12 cellular contexts compared by ENCODE assay signal in the genomic region with DNA sequence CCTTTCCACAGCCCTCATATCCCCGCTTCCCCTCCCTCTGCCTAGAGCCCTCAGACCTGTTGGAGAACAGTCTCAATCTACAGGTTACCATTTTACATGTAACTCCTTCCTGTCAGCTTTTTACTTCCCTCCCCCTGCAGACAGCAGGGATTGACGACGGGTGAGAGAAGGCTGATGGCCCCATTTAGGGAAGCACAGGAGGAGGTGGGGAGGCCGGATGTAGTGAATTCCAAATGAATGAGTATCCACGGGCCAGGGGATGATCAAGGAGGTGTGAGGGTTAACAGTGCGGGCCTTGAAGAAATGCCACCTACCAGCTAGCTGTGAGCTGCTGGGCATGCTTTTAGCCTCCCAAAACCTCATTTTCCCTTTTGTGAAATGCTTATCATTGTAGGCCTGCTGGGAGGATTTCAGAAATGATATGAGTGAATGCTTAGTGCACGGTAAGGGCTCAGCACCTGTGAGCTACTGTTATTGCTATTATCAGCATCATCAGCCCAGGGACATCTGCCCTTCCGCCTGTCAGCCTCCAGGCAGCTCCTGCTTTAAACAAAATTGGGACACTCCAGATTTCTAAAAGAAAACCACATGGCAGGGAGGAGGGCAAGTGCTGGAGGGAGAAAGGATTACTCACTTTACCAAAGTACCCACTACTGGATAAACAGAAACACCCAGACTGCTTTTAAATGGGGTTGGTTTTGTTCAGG. TPM values are rescaled to one million over a fixed set of nuclear protein-coding genes. Genes with fewer than 3 reads are reported as not detected.
A peak's percentile ranks its signal among the peaks of the same experiment; 100 is the strongest.
DNase-seq lines count a peak whose midpoint lies in the region; ATAC-seq and TF ChIP-seq lines count a peak whose summit lies in the region.
"Had no signal": no experiment of that assay in that cellular context is flagged by ENCODE, and none has a peak within 500 bp of the region (broad histone marks: within the 10 kb centered on the region; RNA-seq: fewer than 3 reads in every experiment).

No MANE protein-coding gene starts in this region.

- no peaks in the 10 kb centered on the region for H3K9me3 ChIP-seq in HUES48 (ENCODE audit: control insufficient read depth, insufficient read depth, low read length)
- H3K9me3 ChIP-seq in CD8-positive, alpha-beta T cell (ENCODE audit: low read length): no peaks in the 10 kb centered on the region
- H3K9me3 ChIP-seq: adrenal gland had no signal

- peaks cover 16% of the 10 kb centered on the region for H3K4me1 ChIP-seq in HUES48 (ENCODE audit: control insufficient read depth, insufficient read depth, low read length)
- H3K4me1 ChIP-seq in CD8-positive, alpha-beta T cell (ENCODE audit: insufficient read depth, low read length): no peaks in the 10 kb centered on the region

- no peak overlapping the region for H3K4me3 ChIP-seq in HUES48 (ENCODE audit: low read depth, low read length)
- H3K4me3 ChIP-seq in CD8-positive, alpha-beta T cell (ENCODE audit: low read depth, low read length): no peak overlapping the region
- H3K4me3 ChIP-seq: adrenal gland, GM12878 had no signal

- H3K9ac ChIP-seq in HUES48 (ENCODE audit: low read depth, low read length): no peak overlapping the region

- CTCF ChIA-PET in WTC11 (lab: Charles Lee): interaction anchor here (1.5 kb wide), 1 partner anchor 9 kb away, joined by 3 read pairs; no protein-coding TSS in a partner anchor
- CTCF ChIA-PET in CD8-positive, alpha-beta T cell (lab: Charles Lee): no interaction called here

- peak; percentile 83 for ATAC-seq in WTC11
- ATAC-seq in activated CD4-positive, CD25-positive, alpha-beta regulatory T cell treated with anti-CD3 and anti-CD28 coated beads, Interleukin-2, amount 50 U/mL, for 24 hours: no peak
- no peak for ATAC-seq in stimulated activated memory B cell treated with anti-CD40 and anti-IgM and Interleukin-4, amounts not matched to agents 10 μg/mL and 1 μg/mL and 100 μg/mL, for 72 hours
- no peak for ATAC-seq in CD8-positive, alpha-beta T cell
- ATAC-seq: GM12878 had no signal

- H3K36me3 ChIP-seq in HUES48 (ENCODE audit: control insufficient read depth, insufficient read depth, low read length): no peaks in the 10 kb centered on the region
- no peaks in the 10 kb centered on the region for H3K36me3 ChIP-seq in CD8-positive, alpha-beta T cell (ENCODE audit: insufficient read depth, low read length)
- H3K36me3 ChIP-seq: adrenal gland had no signal

- POLR2A ChIA-PET in WTC11 (lab: Charles Lee): interaction anchor here (0.5 kb wide), 1 partner anchor 34 kb away, joined by 3 read pairs; no protein-coding TSS in a partner anchor
- POLR2A ChIA-PET in CD8-positive, alpha-beta T cell (lab: Charles Lee): no interaction called here

- DNase-seq in AG20443 (ENCODE audit: low spot score): peak; percentile 86
- no peak for DNase-seq in WTC11 (ENCODE audit: low spot score)
- peak; percentile 79 for DNase-seq in iPS-NIHi7 (ENCODE audit: extremely low spot score)
- no peak for DNase-seq in NK-92 (lab: John Stamatoyannopoulos, UW; ENCODE audit: unreplicated experiment)
- no peak for DNase-seq in CD8-positive, alpha-beta T cell
- DNase-seq: activated CD4-positive, alpha-beta T cell treated with anti-CD3 and anti-CD28 coated beads, Interleukin-2, amount 50 U/mL, for 1 hour; CD4-positive, alpha-beta T cell had no signal

- 0 out of 2 replicates have a peak, but pooled peaks cover 5% of the 10 kb centered on the region for H3K9me3 Mint-ChIP-seq in WTC11
- peaks cover 5% of the 10 kb centered on the region for H3K9me3 Mint-ChIP-seq in stimulated activated memory B cell treated with anti-CD40 and anti-IgM and Interleukin-4, amounts not matched to agents 10 μg/mL and 1 μg/mL and 100 μg/mL, for 72 hours
- H3K9me3 Mint-ChIP-seq in CD8-positive, alpha-beta T cell: no peaks in the 10 kb centered on the region
- H3K9me3 Mint-ChIP-seq: CD4-positive, alpha-beta T cell had no signal

- TF ChIP-seq CTCF in WTC11 (IDR thresholded peaks at IDR 0.05): no peak
- TF ChIP-seq CTCF in CD8-positive, alpha-beta T cell (IDR thresholded peaks at IDR 0.05): no peak

- no peak overlapping the region for H3K4me3 Mint-ChIP-seq in WTC11
- H3K4me3 Mint-ChIP-seq in stimulated activated memory B cell treated with anti-CD40 and anti-IgM and Interleukin-4, amounts not matched to agents 10 μg/mL and 1 μg/mL and 100 μg/mL, for 72 hours: no peak overlapping the region
- H3K4me3 Mint-ChIP-seq in CD8-positive, alpha-beta T cell: no peak overlapping the region
- H3K4me3 Mint-ChIP-seq: CD4-positive, alpha-beta T cell had no signal

- H3K27ac Mint-ChIP-seq in WTC11: no peak overlapping the region
- no peak overlapping the region for H3K27ac Mint-ChIP-seq in stimulated activated memory B cell treated with anti-CD40 and anti-IgM and Interleukin-4, amounts not matched to agents 10 μg/mL and 1 μg/mL and 100 μg/mL, for 72 hours
- H3K27ac Mint-ChIP-seq in CD8-positive, alpha-beta T cell: no peak overlapping the region
- H3K27ac Mint-ChIP-seq: CD4-positive, alpha-beta T cell had no signal

- peak overlapping the region; percentile 62 for H3K27ac ChIP-seq in HUES48 (ENCODE audit: low read depth, low read length)
- H3K27ac ChIP-seq in CD8-positive, alpha-beta T cell (ENCODE audit: low read depth, low read length): no peak overlapping the region

- H3K27me3 Mint-ChIP-seq in WTC11 (ENCODE audit: low read depth): peaks cover 1% of the 10 kb centered on the region
- H3K27me3 Mint-ChIP-seq in stimulated activated memory B cell treated with anti-CD40 and anti-IgM and Interleukin-4, amounts not matched to agents 10 μg/mL and 1 μg/mL and 100 μg/mL, for 72 hours: peaks cover 36% of the 10 kb centered on the region
- peaks cover 3% of the 10 kb centered on the region for H3K27me3 Mint-ChIP-seq in CD8-positive, alpha-beta T cell (ENCODE audit: low read depth)
- H3K27me3 Mint-ChIP-seq: CD4-positive, alpha-beta T cell had no signal

- H3K36me3 Mint-ChIP-seq in WTC11: no peaks in the 10 kb centered on the region
- no peaks in the 10 kb centered on the region for H3K36me3 Mint-ChIP-seq in stimulated activated memory B cell treated with anti-CD40 and anti-IgM and Interleukin-4, amounts not matched to agents 10 μg/mL and 1 μg/mL and 100 μg/mL, for 72 hours
- H3K36me3 Mint-ChIP-seq in CD8-positive, alpha-beta T cell: no peaks in the 10 kb centered on the region

- peaks cover 21% of the 10 kb centered on the region for H3K4me1 Mint-ChIP-seq in WTC11
- peaks cover 6% of the 10 kb centered on the region for H3K4me1 Mint-ChIP-seq in stimulated activated memory B cell treated with anti-CD40 and anti-IgM and Interleukin-4, amounts not matched to agents 10 μg/mL and 1 μg/mL and 100 μg/mL, for 72 hours
- no peaks in the 10 kb centered on the region for H3K4me1 Mint-ChIP-seq in CD8-positive, alpha-beta T cell (ENCODE audit: low read depth)

- H3K27me3 ChIP-seq in HUES48 (ENCODE audit: control insufficient read depth, insufficient read depth, low read length): no peaks in the 10 kb centered on the region
- no peaks in the 10 kb centered on the region for H3K27me3 ChIP-seq in CD8-positive, alpha-beta T cell (ENCODE audit: insufficient read depth, low read length)
- H3K27me3 ChIP-seq: adrenal gland had no signal

- intact Hi-C loops in CD8-positive, alpha-beta T cell (cut with DNase I, micrococcal nuclease): loop anchor here in 1 of 2 experiments (10.0 kb wide), 1 partner anchor 448 kb away; no protein-coding TSS in a partner anchor

TF ChIP-seq in WTC11, 78 proteins besides CTCF, POLR2A, EP300 and RAD21 (continues in another document):
- no peak for TF ChIP-seq JAZF1 (CRISPR knock-in tag; IDR thresholded peaks at IDR 0.05)
- TF ChIP-seq, protein P1, sequence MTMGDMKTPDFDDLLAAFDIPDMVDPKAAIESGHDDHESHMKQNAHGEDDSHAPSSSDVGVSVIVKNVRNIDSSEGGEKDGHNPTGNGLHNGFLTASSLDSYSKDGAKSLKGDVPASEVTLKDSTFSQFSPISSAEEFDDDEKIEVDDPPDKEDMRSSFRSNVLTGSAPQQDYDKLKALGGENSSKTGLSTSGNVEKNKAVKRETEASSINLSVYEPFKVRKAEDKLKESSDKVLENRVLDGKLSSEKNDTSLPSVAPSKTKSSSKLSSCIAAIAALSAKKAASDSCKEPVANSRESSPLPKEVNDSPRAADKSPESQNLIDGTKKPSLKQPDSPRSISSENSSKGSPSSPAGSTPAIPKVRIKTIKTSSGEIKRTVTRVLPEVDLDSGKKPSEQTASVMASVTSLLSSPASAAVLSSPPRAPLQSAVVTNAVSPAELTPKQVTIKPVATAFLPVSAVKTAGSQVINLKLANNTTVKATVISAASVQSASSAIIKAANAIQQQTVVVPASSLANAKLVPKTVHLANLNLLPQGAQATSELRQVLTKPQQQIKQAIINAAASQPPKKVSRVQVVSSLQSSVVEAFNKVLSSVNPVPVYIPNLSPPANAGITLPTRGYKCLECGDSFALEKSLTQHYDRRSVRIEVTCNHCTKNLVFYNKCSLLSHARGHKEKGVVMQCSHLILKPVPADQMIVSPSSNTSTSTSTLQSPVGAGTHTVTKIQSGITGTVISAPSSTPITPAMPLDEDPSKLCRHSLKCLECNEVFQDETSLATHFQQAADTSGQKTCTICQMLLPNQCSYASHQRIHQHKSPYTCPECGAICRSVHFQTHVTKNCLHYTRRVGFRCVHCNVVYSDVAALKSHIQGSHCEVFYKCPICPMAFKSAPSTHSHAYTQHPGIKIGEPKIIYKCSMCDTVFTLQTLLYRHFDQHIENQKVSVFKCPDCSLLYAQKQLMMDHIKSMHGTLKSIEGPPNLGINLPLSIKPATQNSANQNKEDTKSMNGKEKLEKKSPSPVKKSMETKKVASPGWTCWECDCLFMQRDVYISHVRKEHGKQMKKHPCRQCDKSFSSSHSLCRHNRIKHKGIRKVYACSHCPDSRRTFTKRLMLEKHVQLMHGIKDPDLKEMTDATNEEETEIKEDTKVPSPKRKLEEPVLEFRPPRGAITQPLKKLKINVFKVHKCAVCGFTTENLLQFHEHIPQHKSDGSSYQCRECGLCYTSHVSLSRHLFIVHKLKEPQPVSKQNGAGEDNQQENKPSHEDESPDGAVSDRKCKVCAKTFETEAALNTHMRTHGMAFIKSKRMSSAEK (CRISPR knock-in tag; IDR thresholded peaks at IDR 0.05; ENCODE audit: borderline replicate concordance): no peak

RNA-seq across cellular contexts. Expression of a gene that starts 6.5 kb away (rescaled TPM):
- 2.9 to 4.3 TPM (median 2.9 TPM) in 3 replicates for total RNA-seq in WTC11 (2021)
- total RNA-seq in CD8-positive, alpha-beta T cell: under 1 TPM; 0.41 to 0.50 TPM

RNA-seq across cellular contexts. Expression of a gene that starts 57.6 kb away (rescaled TPM):
- total RNA-seq in WTC11 (2021): 177 to 213 TPM (median 178 TPM) in 3 replicates
- 100 to 1,000 TPM; 121 to 128 TPM for total RNA-seq in CD8-positive, alpha-beta T cell

Comparison
In these comparisons a context has a peak if more than half of its experiments do, and no peak if none do; other contexts are left out.
1. DNase-seq: peak in AG20443 (single experiment) and iPS-NIHi7 (single experiment); none in WTC11 (single experiment), NK-92 (single experiment) and CD8-positive, alpha-beta T cell (0 of 7).